ENCODE assay signal across 1 cellular context in genomic region chr17:76671123-76671911, GRCh38.
TF ChIP-seq lines count a peak whose summit lies in the region.

No MANE protein-coding gene starts in this region.

TF ChIP-seq in HepG2, 621 proteins besides CTCF, POLR2A, EP300 and RAD21 (continued from another document and continues in another):
- TF ChIP-seq SP5 (CRISPR knock-in tag; IDR thresholded peaks at IDR 0.05; ENCODE audit: borderline replicate concordance, low read depth) (0 out of 2 replicates have a peak, but pooled peaks have one; percentile 23), ZSCAN22 (CRISPR knock-in tag; IDR thresholded peaks at IDR 0.05) (no peak), HNRNPL (IDR thresholded peaks at IDR 0.05; ENCODE audit: low read depth, low read length) (peak; percentile 87), RFXANK (CRISPR knock-in tag; IDR thresholded peaks at IDR 0.05) (no peak; the same call in 1 of the 2 replicates), ZNF720 (CRISPR knock-in tag; IDR thresholded peaks at IDR 0.05) (no peak), NCOA5 (CRISPR knock-in tag; IDR thresholded peaks at IDR 0.05) (no peak), ZNF280B (CRISPR knock-in tag; IDR thresholded peaks at IDR 0.05; ENCODE audit: borderline replicate concordance) (peak; percentile 99), ZNF83 (CRISPR knock-in tag; IDR thresholded peaks at IDR 0.05; ENCODE audit: borderline replicate concordance) (peak; percentile 30; the same call in 1 of the 2 replicates), ZNF160 (CRISPR knock-in tag; IDR thresholded peaks at IDR 0.05) (peak; percentile 71), ZNF253 (CRISPR knock-in tag; IDR thresholded peaks at IDR 0.05; ENCODE audit: borderline replicate concordance) (peak; percentile 97; the same call in 1 of the 2 replicates), ZFP37 (CRISPR knock-in tag; IDR thresholded peaks at IDR 0.05; ENCODE audit: borderline replicate concordance) (no peak; the same call in 1 of the 2 replicates), ZNF430 (CRISPR knock-in tag; IDR thresholded peaks at IDR 0.05) (peak; percentile 57; the same call in 1 of the 2 replicates), TAF15 (IDR thresholded peaks at IDR 0.05; ENCODE audit: low read depth, low read length, poor library complexity, severe bottlenecking) (peak; percentile 24), TGIF2 (CRISPR knock-in tag; IDR thresholded peaks at IDR 0.05) (peak; percentile 80), ZNF124 (CRISPR knock-in tag; IDR thresholded peaks at IDR 0.05) (no peak; the same call in 1 of the 2 replicates), IRX3 (CRISPR knock-in tag; IDR thresholded peaks at IDR 0.05; ENCODE audit: borderline replicate concordance, low read depth) (peak; percentile 87; the same call in 1 of the 2 replicates), PREB (CRISPR knock-in tag; IDR thresholded peaks at IDR 0.05) (0 out of 2 replicates have a peak, but pooled peaks have one; percentile 52), ZNF710 (CRISPR knock-in tag; IDR thresholded peaks at IDR 0.05; ENCODE audit: borderline replicate concordance) (no peak), NONO (IDR thresholded peaks at IDR 0.05) (no peak), NONO (CRISPR knock-in tag; conservative IDR thresholded peaks at IDR 0.05) (peak; percentile 81), POGZ (CRISPR knock-in tag; IDR thresholded peaks at IDR 0.05) (no peak; the same call in 1 of the 2 replicates), HNF1B (CRISPR knock-in tag; IDR thresholded peaks at IDR 0.05) (peak; percentile 90), ZNF883 (CRISPR knock-in tag; IDR thresholded peaks at IDR 0.05; ENCODE audit: not compliant biosample characterization) (peak; percentile 94), ZBTB34 (CRISPR knock-in tag; IDR thresholded peaks at IDR 0.05) (no peak), KMT2A (CRISPR knock-in tag; IDR thresholded peaks at IDR 0.05) (peak; percentile 31; the same call in 1 of the 2 replicates), NFRKB (IDR thresholded peaks at IDR 0.05) (no peak), ZNF674 (CRISPR knock-in tag; IDR thresholded peaks at IDR 0.05; ENCODE audit: low read depth) (no peak), ZNF570 (CRISPR knock-in tag; IDR thresholded peaks at IDR 0.05; ENCODE audit: borderline replicate concordance) (no peak), MLXIP (CRISPR knock-in tag; IDR thresholded peaks at IDR 0.05; ENCODE audit: borderline replicate concordance) (peak; percentile 78; the same call in 1 of the 2 replicates), EEA1 (CRISPR knock-in tag; IDR thresholded peaks at IDR 0.05; ENCODE audit: borderline replicate concordance) (peak; percentile 63; the same call in 1 of the 2 replicates), SOX13 (IDR thresholded peaks at IDR 0.05) (peak; percentile 58; the same call in 1 of the 2 replicates), SOX13 (CRISPR knock-in tag; conservative IDR thresholded peaks at IDR 0.05 in 1 of 2, IDR thresholded peaks at IDR 0.05 in 1 of 2) (peak in 1 of 2 experiments; percentile 39; a peak in 2 of 4 replicates), SMAD1 (CRISPR knock-in tag; IDR thresholded peaks at IDR 0.05; ENCODE audit: borderline replicate concordance, low read depth) (peak; percentile 94), ZNF367 (CRISPR knock-in tag; IDR thresholded peaks at IDR 0.05; ENCODE audit: borderline replicate concordance) (0 out of 2 replicates have a peak, but pooled peaks have one; percentile 17), ZMYM2 (CRISPR knock-in tag; IDR thresholded peaks at IDR 0.05) (no peak; the same call in none of the 2 replicates), FOXA3 (CRISPR knock-in tag; IDR thresholded peaks at IDR 0.05) (peak; percentile 11; the same call in 1 of the 2 replicates), ARHGAP35 (CRISPR knock-in tag; IDR thresholded peaks at IDR 0.05; ENCODE audit: borderline replicate concordance) (peak; percentile 89), PHF20 (CRISPR knock-in tag; IDR thresholded peaks at IDR 0.05) (peak; percentile 65; the same call in 1 of the 2 replicates), GLI4 (CRISPR knock-in tag; IDR thresholded peaks at IDR 0.05; ENCODE audit: borderline replicate concordance) (peak; percentile 96; the same call in 1 of the 2 replicates), KLF16 (CRISPR knock-in tag; IDR thresholded peaks at IDR 0.05) (no peak; a peak in 1 of 4 replicates), TCF7 (IDR thresholded peaks at IDR 0.05; ENCODE audit: low read depth) (no peak), TERF1 (CRISPR knock-in tag; IDR thresholded peaks at IDR 0.05) (peak; percentile 81), HDAC6 (IDR thresholded peaks at IDR 0.05; ENCODE audit: low read depth, low read length) (no peak), ZNF431 (CRISPR knock-in tag; IDR thresholded peaks at IDR 0.05; ENCODE audit: borderline replicate concordance, low read depth) (peak; percentile 91; the same call in 1 of the 2 replicates), ZNF230 (CRISPR knock-in tag; IDR thresholded peaks at IDR 0.05) (no peak), PRPF4 (IDR thresholded peaks at IDR 0.05; ENCODE audit: low read depth, low read length, poor library complexity, severe bottlenecking) (no peak), BRF2 (CRISPR knock-in tag; IDR thresholded peaks at IDR 0.05) (no peak; the same call in none of the 2 replicates), HMG20A (CRISPR knock-in tag; IDR thresholded peaks at IDR 0.05; ENCODE audit: borderline replicate concordance) (0 out of 2 replicates have a peak, but pooled peaks have one; percentile 61), ZNF501 (CRISPR knock-in tag; IDR thresholded peaks at IDR 0.05) (peak; percentile 91), YY1 (IDR thresholded peaks at IDR 0.05; ENCODE audit: insufficient read depth, insufficient replicate concordance, low read depth, low read length) (peak; percentile 56), ZNF841 (CRISPR knock-in tag; IDR thresholded peaks at IDR 0.05; ENCODE audit: borderline replicate concordance) (no peak), ZNF512B (CRISPR knock-in tag; IDR thresholded peaks at IDR 0.05; ENCODE audit: borderline replicate concordance) (peak; percentile 22; the same call in 1 of the 2 replicates), CCDC6 (CRISPR knock-in tag; IDR thresholded peaks at IDR 0.05) (peak; percentile 86)
